2 cellular contexts compared by ENCODE assay signal in the genomic region with DNA sequence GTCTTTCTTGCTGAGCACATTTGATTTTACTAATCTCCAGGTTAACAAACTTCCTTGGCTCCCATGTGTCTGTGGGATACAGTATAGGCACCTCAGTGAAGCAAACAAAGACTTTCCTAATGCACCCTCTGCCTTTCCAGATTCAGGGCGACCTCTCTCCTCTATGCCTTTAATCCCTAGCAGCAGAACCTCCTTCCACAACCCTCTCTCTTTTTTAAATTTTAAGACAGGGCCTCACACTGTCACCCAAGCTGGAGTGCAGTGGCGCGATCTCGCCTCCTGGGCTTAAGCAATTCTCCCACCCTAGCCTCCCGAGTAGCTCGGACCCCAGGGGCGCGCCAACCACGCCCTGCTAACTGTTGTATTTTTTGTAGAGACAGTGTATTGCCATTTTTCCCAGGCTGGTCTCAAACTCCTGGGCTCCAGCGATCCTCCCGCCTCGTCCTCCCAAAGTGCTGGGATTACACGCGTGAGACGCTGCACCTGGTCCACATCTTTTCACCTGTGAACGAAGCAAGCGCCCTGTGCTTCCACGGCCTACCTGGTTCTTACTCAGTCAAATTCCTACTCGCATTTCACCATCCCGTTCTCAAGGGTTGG.
TF ChIP-seq lines count a peak whose summit lies in the region.

No MANE protein-coding gene starts in this region.

TF ChIP-seq in IMR-90, 13 proteins besides CTCF, POLR2A, EP300 and RAD21:
- TF ChIP-seq MXI1 (IDR thresholded peaks at IDR 0.05; ENCODE audit: borderline replicate concordance, low read depth, low read length) (no peak), SMC3 (IDR thresholded peaks at IDR 0.05; ENCODE audit: low read depth, low read length) (no peak), RCOR1 (IDR thresholded peaks at IDR 0.05; ENCODE audit: insufficient replicate concordance, low read length) (no peak), BHLHE40 (IDR thresholded peaks at IDR 0.05; ENCODE audit: low read depth, low read length) (no peak), MAFK (IDR thresholded peaks at IDR 0.05; ENCODE audit: low read depth, low read length) (no peak), FOS (IDR thresholded peaks at IDR 0.05; ENCODE audit: low read depth, low read length) (no peak), CHD1 (IDR thresholded peaks at IDR 0.05; ENCODE audit: low read depth, low read length) (no peak), MAZ (IDR thresholded peaks at IDR 0.05; ENCODE audit: borderline replicate concordance, low read depth, low read length) (no peak), NFE2L2 (IDR thresholded peaks at IDR 0.05; ENCODE audit: low read depth, low read length) (no peak), RFX5 (IDR thresholded peaks at IDR 0.05; ENCODE audit: low read depth, low read length) (no peak), CEBPB (IDR thresholded peaks at IDR 0.05; ENCODE audit: low read depth, low read length) (no peak)
- TF ChIP-seq, protein P1, sequence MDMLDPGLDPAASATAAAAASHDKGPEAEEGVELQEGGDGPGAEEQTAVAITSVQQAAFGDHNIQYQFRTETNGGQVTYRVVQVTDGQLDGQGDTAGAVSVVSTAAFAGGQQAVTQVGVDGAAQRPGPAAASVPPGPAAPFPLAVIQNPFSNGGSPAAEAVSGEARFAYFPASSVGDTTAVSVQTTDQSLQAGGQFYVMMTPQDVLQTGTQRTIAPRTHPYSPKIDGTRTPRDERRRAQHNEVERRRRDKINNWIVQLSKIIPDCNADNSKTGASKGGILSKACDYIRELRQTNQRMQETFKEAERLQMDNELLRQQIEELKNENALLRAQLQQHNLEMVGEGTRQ (IDR thresholded peaks at IDR 0.05; ENCODE audit: low read depth, low read length), result no peak
- TF ChIP-seq, protein P2, sequence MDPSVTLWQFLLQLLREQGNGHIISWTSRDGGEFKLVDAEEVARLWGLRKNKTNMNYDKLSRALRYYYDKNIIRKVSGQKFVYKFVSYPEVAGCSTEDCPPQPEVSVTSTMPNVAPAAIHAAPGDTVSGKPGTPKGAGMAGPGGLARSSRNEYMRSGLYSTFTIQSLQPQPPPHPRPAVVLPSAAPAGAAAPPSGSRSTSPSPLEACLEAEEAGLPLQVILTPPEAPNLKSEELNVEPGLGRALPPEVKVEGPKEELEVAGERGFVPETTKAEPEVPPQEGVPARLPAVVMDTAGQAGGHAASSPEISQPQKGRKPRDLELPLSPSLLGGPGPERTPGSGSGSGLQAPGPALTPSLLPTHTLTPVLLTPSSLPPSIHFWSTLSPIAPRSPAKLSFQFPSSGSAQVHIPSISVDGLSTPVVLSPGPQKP (IDR thresholded peaks at IDR 0.05; ENCODE audit: borderline replicate concordance, low read depth, low read length), result no peak
TF ChIP-seq in IMR-90: peak in this region for 0.

TF ChIP-seq in K562, 482 proteins besides CTCF, POLR2A, EP300 and RAD21:
- TF ChIP-seq, protein P3, sequence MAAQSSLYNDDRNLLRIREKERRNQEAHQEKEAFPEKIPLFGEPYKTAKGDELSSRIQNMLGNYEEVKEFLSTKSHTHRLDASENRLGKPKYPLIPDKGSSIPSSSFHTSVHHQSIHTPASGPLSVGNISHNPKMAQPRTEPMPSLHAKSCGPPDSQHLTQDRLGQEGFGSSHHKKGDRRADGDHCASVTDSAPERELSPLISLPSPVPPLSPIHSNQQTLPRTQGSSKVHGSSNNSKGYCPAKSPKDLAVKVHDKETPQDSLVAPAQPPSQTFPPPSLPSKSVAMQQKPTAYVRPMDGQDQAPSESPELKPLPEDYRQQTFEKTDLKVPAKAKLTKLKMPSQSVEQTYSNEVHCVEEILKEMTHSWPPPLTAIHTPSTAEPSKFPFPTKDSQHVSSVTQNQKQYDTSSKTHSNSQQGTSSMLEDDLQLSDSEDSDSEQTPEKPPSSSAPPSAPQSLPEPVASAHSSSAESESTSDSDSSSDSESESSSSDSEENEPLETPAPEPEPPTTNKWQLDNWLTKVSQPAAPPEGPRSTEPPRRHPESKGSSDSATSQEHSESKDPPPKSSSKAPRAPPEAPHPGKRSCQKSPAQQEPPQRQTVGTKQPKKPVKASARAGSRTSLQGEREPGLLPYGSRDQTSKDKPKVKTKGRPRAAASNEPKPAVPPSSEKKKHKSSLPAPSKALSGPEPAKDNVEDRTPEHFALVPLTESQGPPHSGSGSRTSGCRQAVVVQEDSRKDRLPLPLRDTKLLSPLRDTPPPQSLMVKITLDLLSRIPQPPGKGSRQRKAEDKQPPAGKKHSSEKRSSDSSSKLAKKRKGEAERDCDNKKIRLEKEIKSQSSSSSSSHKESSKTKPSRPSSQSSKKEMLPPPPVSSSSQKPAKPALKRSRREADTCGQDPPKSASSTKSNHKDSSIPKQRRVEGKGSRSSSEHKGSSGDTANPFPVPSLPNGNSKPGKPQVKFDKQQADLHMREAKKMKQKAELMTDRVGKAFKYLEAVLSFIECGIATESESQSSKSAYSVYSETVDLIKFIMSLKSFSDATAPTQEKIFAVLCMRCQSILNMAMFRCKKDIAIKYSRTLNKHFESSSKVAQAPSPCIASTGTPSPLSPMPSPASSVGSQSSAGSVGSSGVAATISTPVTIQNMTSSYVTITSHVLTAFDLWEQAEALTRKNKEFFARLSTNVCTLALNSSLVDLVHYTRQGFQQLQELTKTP (IDR thresholded peaks at IDR 0.05; ENCODE audit: low read depth in 1 of 2, partially characterized antibody in 2 of 2), result peak in 1 of 2 experiments; percentile 71
- TF ChIP-seq, protein P4, sequence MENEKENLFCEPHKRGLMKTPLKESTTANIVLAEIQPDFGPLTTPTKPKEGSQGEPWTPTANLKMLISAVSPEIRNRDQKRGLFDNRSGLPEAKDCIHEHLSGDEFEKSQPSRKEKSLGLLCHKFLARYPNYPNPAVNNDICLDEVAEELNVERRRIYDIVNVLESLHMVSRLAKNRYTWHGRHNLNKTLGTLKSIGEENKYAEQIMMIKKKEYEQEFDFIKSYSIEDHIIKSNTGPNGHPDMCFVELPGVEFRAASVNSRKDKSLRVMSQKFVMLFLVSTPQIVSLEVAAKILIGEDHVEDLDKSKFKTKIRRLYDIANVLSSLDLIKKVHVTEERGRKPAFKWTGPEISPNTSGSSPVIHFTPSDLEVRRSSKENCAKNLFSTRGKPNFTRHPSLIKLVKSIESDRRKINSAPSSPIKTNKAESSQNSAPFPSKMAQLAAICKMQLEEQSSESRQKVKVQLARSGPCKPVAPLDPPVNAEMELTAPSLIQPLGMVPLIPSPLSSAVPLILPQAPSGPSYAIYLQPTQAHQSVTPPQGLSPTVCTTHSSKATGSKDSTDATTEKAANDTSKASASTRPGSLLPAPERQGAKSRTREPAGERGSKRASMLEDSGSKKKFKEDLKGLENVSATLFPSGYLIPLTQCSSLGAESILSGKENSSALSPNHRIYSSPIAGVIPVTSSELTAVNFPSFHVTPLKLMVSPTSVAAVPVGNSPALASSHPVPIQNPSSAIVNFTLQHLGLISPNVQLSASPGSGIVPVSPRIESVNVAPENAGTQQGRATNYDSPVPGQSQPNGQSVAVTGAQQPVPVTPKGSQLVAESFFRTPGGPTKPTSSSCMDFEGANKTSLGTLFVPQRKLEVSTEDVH (IDR thresholded peaks at IDR 0.05; ENCODE audit: low read depth, partially characterized antibody), result no peak
- TF ChIP-seq, protein P5, sequence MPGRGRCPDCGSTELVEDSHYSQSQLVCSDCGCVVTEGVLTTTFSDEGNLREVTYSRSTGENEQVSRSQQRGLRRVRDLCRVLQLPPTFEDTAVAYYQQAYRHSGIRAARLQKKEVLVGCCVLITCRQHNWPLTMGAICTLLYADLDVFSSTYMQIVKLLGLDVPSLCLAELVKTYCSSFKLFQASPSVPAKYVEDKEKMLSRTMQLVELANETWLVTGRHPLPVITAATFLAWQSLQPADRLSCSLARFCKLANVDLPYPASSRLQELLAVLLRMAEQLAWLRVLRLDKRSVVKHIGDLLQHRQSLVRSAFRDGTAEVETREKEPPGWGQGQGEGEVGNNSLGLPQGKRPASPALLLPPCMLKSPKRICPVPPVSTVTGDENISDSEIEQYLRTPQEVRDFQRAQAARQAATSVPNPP (IDR thresholded peaks at IDR 0.05; ENCODE audit: borderline replicate concordance, insufficient read depth, insufficient read length), result no peak
- 0 out of 2 replicates have a peak, but pooled peaks have one; percentile 37 for TF ChIP-seq ZBTB7A (IDR thresholded peaks at IDR 0.05; ENCODE audit: borderline replicate concordance, control insufficient read depth, low read depth, low read length)
- peak; percentile 13; the same call in 1 of the 2 replicates for TF ChIP-seq NFIC (IDR thresholded peaks at IDR 0.05)
- TF ChIP-seq ZNF644 (tag; IDR thresholded peaks at IDR 0.05; ENCODE audit: low read depth), result no peak
TF ChIP-seq in K562: peak in this region for 3.
